ENCODE assay signal across 1 cellular context in the genomic region with DNA sequence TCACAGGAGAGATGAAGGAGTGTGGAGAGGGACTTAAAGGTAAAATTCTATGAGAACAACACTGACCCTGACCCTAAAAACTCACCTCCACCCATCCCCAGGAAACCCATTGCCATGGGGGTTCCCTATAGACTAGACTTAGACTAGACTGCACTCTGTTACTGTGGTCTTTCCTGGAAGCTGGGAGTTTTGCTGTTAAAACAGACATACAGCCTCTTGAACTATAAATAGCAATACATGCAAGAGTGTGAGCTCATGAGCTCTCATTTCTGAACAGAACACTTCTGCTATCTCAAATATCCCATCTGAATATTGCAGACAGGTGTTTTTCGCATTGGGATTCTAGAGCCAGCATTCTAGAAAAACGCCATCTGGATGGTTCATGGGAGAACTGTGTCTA.
TF ChIP-seq lines count a peak whose summit lies in the region.

No MANE protein-coding gene starts in this region.

TF ChIP-seq in GM12878, 131 proteins besides CTCF, POLR2A, EP300 and RAD21 (continued from another document and continues in another):
- TF ChIP-seq, protein P1, sequence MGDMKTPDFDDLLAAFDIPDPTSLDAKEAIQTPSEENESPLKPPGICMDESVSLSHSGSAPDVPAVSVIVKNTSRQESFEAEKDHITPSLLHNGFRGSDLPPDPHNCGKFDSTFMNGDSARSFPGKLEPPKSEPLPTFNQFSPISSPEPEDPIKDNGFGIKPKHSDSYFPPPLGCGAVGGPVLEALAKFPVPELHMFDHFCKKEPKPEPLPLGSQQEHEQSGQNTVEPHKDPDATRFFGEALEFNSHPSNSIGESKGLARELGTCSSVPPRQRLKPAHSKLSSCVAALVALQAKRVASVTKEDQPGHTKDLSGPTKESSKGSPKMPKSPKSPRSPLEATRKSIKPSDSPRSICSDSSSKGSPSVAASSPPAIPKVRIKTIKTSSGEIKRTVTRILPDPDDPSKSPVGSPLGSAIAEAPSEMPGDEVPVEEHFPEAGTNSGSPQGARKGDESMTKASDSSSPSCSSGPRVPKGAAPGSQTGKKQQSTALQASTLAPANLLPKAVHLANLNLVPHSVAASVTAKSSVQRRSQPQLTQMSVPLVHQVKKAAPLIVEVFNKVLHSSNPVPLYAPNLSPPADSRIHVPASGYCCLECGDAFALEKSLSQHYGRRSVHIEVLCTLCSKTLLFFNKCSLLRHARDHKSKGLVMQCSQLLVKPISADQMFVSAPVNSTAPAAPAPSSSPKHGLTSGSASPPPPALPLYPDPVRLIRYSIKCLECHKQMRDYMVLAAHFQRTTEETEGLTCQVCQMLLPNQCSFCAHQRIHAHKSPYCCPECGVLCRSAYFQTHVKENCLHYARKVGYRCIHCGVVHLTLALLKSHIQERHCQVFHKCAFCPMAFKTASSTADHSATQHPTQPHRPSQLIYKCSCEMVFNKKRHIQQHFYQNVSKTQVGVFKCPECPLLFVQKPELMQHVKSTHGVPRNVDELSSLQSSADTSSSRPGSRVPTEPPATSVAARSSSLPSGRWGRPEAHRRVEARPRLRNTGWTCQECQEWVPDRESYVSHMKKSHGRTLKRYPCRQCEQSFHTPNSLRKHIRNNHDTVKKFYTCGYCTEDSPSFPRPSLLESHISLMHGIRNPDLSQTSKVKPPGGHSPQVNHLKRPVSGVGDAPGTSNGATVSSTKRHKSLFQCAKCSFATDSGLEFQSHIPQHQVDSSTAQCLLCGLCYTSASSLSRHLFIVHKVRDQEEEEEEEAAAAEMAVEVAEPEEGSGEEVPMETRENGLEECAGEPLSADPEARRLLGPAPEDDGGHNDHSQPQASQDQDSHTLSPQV (IDR thresholded peaks at IDR 0.05), result no peak
- TF ChIP-seq HDAC6 (IDR thresholded peaks at IDR 0.05; ENCODE audit: unreplicated experiment) (no peak), IKZF1 (conservative IDR thresholded peaks at IDR 0.05) (peak; percentile 30; the same call in 1 of the 2 replicates), MTA2 (IDR thresholded peaks at IDR 0.05; ENCODE audit: low read depth) (no peak), RCOR1 (conservative IDR thresholded peaks at IDR 0.05; ENCODE audit: low read depth, low read length) (no peak), ATF7 (IDR thresholded peaks at IDR 0.05; ENCODE audit: low read depth) (no peak; the same call in 1 of the 2 replicates), ASH2L (IDR thresholded peaks at IDR 0.05; ENCODE audit: borderline replicate concordance, low read depth) (no peak), POU2F2 (IDR thresholded peaks at IDR 0.05; ENCODE audit: borderline replicate concordance, low read depth, low read length) (no peak), MXI1 (IDR thresholded peaks at IDR 0.05; ENCODE audit: low read depth, low read length) (no peak), PML (IDR thresholded peaks at IDR 0.05; ENCODE audit: low read length) (0 out of 2 replicates have a peak, but pooled peaks have one; percentile 11), POLR2AphosphoS2 (IDR thresholded peaks at IDR 0.05; ENCODE audit: low read depth, low read length) (no peak), STAT3 (IDR thresholded peaks at IDR 0.05; ENCODE audit: low read depth, low read length) (no peak), CREB1 (IDR thresholded peaks at IDR 0.05; ENCODE audit: low read depth) (0 out of 2 replicates have a peak, but pooled peaks have one; percentile 21), JUNB (IDR thresholded peaks at IDR 0.05) (peak; percentile 75), KAT2A (conservative IDR thresholded peaks at IDR 0.05; ENCODE audit: control insufficient read depth, low read depth, low read length) (no peak), ZNF207 (IDR thresholded peaks at IDR 0.05; ENCODE audit: borderline replicate concordance) (no peak), JUND (IDR thresholded peaks at IDR 0.05; ENCODE audit: low read depth, low read length) (no peak), SUZ12 (IDR thresholded peaks at IDR 0.05; ENCODE audit: unreplicated experiment) (no peak), HDGF (IDR thresholded peaks at IDR 0.05) (no peak), ZNF217 (IDR thresholded peaks at IDR 0.05) (no peak), BRCA1 (IDR thresholded peaks at IDR 0.05; ENCODE audit: low read depth, low read length) (no peak), CHD2 (IDR thresholded peaks at IDR 0.05; ENCODE audit: borderline replicate concordance, low read depth, low read length) (no peak), ZNF274 (IDR thresholded peaks at IDR 0.05; ENCODE audit: insufficient read depth, insufficient read length) (no peak), RUNX3 (IDR thresholded peaks at IDR 0.05; ENCODE audit: low read length) (peak; percentile 39; the same call in 1 of the 2 replicates), EED (IDR thresholded peaks at IDR 0.05; ENCODE audit: low read depth) (peak; percentile 56; the same call in 1 of the 2 replicates), RELA (IDR thresholded peaks at IDR 0.05; ENCODE audit: borderline replicate concordance, partially characterized antibody) (no peak), CBX5 (IDR thresholded peaks at IDR 0.05; ENCODE audit: low read depth) (no peak), DPF2 (IDR thresholded peaks at IDR 0.05) (no peak), ZNF384 (IDR thresholded peaks at IDR 0.05; ENCODE audit: borderline replicate concordance, low read depth, low read length) (no peak), MEF2B (IDR thresholded peaks at IDR 0.05; ENCODE audit: partially characterized antibody, poor library complexity, severe bottlenecking) (peak; percentile 58), TCF12 (IDR thresholded peaks at IDR 0.05; ENCODE audit: low read depth, low read length) (0 out of 2 replicates have a peak, but pooled peaks have one; percentile 39), HDAC2 (IDR thresholded peaks at IDR 0.05) (no peak), WRNIP1 (IDR thresholded peaks at IDR 0.05; ENCODE audit: borderline replicate concordance, low read depth, low read length) (no peak), ZZZ3 (IDR thresholded peaks at IDR 0.05; ENCODE audit: control insufficient read depth, insufficient read length, low read depth) (no peak), MYC (IDR thresholded peaks at IDR 0.05; ENCODE audit: insufficient read depth, insufficient read length, insufficient replicate concordance, low read length, severe bottlenecking) (no peak), FOS (IDR thresholded peaks at IDR 0.05; ENCODE audit: borderline replicate concordance, extremely low read depth, insufficient read length) (no peak), NBN (IDR thresholded peaks at IDR 0.05) (no peak), BHLHE40 (IDR thresholded peaks at IDR 0.05; ENCODE audit: borderline replicate concordance in 1 of 2, low read depth in 2 of 2, low read length in 1 of 2) (no peak), SREBF1 (IDR thresholded peaks at IDR 0.05; ENCODE audit: low read length) (no peak), MYB (IDR thresholded peaks at IDR 0.05; ENCODE audit: borderline replicate concordance, low read depth, low read length) (no peak), GATAD2B (conservative IDR thresholded peaks at IDR 0.05; ENCODE audit: low read depth) (no peak), MEF2A (IDR thresholded peaks at IDR 0.05; ENCODE audit: insufficient read depth, low read depth, low read length) (peak; percentile 82)
- TF ChIP-seq, protein P2, sequence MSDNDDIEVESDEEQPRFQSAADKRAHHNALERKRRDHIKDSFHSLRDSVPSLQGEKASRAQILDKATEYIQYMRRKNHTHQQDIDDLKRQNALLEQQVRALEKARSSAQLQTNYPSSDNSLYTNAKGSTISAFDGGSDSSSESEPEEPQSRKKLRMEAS (IDR thresholded peaks at IDR 0.05; ENCODE audit: low read depth, low read length), result no peak
- TF ChIP-seq, protein P3, sequence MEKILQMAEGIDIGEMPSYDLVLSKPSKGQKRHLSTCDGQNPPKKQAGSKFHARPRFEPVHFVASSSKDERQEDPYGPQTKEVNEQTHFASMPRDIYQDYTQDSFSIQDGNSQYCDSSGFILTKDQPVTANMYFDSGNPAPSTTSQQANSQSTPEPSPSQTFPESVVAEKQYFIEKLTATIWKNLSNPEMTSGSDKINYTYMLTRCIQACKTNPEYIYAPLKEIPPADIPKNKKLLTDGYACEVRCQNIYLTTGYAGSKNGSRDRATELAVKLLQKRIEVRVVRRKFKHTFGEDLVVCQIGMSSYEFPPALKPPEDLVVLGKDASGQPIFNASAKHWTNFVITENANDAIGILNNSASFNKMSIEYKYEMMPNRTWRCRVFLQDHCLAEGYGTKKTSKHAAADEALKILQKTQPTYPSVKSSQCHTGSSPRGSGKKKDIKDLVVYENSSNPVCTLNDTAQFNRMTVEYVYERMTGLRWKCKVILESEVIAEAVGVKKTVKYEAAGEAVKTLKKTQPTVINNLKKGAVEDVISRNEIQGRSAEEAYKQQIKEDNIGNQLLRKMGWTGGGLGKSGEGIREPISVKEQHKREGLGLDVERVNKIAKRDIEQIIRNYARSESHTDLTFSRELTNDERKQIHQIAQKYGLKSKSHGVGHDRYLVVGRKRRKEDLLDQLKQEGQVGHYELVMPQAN (conservative IDR thresholded peaks at IDR 0.05), result no peak
- TF ChIP-seq, protein P4, sequence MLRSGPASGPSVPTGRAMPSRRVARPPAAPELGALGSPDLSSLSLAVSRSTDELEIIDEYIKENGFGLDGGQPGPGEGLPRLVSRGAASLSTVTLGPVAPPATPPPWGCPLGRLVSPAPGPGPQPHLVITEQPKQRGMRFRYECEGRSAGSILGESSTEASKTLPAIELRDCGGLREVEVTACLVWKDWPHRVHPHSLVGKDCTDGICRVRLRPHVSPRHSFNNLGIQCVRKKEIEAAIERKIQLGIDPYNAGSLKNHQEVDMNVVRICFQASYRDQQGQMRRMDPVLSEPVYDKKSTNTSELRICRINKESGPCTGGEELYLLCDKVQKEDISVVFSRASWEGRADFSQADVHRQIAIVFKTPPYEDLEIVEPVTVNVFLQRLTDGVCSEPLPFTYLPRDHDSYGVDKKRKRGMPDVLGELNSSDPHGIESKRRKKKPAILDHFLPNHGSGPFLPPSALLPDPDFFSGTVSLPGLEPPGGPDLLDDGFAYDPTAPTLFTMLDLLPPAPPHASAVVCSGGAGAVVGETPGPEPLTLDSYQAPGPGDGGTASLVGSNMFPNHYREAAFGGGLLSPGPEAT (IDR thresholded peaks at IDR 0.05; ENCODE audit: low read depth), result no peak
- TF ChIP-seq, protein P5, sequence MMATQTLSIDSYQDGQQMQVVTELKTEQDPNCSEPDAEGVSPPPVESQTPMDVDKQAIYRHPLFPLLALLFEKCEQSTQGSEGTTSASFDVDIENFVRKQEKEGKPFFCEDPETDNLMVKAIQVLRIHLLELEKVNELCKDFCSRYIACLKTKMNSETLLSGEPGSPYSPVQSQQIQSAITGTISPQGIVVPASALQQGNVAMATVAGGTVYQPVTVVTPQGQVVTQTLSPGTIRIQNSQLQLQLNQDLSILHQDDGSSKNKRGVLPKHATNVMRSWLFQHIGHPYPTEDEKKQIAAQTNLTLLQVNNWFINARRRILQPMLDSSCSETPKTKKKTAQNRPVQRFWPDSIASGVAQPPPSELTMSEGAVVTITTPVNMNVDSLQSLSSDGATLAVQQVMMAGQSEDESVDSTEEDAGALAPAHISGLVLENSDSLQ (IDR thresholded peaks at IDR 0.05), result no peak
- TF ChIP-seq, protein P6, sequence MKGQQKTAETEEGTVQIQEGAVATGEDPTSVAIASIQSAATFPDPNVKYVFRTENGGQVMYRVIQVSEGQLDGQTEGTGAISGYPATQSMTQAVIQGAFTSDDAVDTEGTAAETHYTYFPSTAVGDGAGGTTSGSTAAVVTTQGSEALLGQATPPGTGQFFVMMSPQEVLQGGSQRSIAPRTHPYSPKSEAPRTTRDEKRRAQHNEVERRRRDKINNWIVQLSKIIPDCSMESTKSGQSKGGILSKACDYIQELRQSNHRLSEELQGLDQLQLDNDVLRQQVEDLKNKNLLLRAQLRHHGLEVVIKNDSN (IDR thresholded peaks at IDR 0.05; ENCODE audit: borderline replicate concordance, extremely low read length, insufficient read depth, low read depth, low read length), result no peak
- TF ChIP-seq, protein P7, sequence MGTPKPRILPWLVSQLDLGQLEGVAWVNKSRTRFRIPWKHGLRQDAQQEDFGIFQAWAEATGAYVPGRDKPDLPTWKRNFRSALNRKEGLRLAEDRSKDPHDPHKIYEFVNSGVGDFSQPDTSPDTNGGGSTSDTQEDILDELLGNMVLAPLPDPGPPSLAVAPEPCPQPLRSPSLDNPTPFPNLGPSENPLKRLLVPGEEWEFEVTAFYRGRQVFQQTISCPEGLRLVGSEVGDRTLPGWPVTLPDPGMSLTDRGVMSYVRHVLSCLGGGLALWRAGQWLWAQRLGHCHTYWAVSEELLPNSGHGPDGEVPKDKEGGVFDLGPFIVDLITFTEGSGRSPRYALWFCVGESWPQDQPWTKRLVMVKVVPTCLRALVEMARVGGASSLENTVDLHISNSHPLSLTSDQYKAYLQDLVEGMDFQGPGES (IDR thresholded peaks at IDR 0.05), result no peak
- TF ChIP-seq, protein P8, sequence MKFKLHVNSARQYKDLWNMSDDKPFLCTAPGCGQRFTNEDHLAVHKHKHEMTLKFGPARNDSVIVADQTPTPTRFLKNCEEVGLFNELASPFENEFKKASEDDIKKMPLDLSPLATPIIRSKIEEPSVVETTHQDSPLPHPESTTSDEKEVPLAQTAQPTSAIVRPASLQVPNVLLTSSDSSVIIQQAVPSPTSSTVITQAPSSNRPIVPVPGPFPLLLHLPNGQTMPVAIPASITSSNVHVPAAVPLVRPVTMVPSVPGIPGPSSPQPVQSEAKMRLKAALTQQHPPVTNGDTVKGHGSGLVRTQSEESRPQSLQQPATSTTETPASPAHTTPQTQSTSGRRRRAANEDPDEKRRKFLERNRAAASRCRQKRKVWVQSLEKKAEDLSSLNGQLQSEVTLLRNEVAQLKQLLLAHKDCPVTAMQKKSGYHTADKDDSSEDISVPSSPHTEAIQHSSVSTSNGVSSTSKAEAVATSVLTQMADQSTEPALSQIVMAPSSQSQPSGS (IDR thresholded peaks at IDR 0.05; ENCODE audit: low read length), result peak; percentile 65
- TF ChIP-seq, protein P9, sequence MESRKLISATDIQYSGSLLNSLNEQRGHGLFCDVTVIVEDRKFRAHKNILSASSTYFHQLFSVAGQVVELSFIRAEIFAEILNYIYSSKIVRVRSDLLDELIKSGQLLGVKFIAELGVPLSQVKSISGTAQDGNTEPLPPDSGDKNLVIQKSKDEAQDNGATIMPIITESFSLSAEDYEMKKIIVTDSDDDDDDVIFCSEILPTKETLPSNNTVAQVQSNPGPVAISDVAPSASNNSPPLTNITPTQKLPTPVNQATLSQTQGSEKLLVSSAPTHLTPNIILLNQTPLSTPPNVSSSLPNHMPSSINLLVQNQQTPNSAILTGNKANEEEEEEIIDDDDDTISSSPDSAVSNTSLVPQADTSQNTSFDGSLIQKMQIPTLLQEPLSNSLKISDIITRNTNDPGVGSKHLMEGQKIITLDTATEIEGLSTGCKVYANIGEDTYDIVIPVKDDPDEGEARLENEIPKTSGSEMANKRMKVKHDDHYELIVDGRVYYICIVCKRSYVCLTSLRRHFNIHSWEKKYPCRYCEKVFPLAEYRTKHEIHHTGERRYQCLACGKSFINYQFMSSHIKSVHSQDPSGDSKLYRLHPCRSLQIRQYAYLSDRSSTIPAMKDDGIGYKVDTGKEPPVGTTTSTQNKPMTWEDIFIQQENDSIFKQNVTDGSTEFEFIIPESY (IDR thresholded peaks at IDR 0.05), result no peak
- TF ChIP-seq, protein P10, sequence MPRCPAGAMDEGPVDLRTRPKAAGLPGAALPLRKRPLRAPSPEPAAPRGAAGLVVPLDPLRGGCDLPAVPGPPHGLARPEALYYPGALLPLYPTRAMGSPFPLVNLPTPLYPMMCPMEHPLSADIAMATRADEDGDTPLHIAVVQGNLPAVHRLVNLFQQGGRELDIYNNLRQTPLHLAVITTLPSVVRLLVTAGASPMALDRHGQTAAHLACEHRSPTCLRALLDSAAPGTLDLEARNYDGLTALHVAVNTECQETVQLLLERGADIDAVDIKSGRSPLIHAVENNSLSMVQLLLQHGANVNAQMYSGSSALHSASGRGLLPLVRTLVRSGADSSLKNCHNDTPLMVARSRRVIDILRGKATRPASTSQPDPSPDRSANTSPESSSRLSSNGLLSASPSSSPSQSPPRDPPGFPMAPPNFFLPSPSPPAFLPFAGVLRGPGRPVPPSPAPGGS (IDR thresholded peaks at IDR 0.05; ENCODE audit: borderline replicate concordance, insufficient read depth, low read depth, low read length, poor library complexity, severe bottlenecking), result no peak
